10 cellular contexts compared by ENCODE assay signal in the genomic region with DNA sequence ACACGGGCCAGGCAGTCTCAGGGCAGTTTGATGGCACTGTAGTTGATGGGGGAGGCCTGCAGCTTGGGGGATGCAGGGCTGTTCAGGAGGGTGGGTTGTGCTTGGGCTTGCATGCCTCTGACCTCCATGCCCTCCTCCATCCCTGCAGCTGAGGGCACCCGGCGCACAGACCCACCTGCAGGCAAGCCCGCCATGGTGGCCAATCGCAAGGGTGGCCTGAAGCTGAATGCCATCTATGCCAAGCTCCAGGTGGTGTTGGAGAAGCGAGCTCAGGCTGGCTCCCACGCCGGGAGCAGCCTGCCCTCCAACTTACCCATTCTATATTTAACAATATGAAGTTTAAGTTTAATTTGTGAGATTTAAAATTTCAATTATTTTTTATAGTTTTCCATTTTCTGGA.
"Had no signal": no experiment of that assay in that cellular context is flagged by ENCODE, and none has a peak within 500 bp of the region (broad histone marks: within the 10 kb centered on the region; RNA-seq: fewer than 3 reads in every experiment).

No MANE protein-coding gene starts in this region.

- H3K4me1 ChIP-seq: HAP-1 had no signal

- H2AFZ ChIP-seq: GM23248 had no signal

- H3K4me2 ChIP-seq: GM23338 had no signal

- H3K9me3 ChIP-seq: HAP-1 had no signal

- H3K27ac ChIP-seq: GM23248 had no signal

- H3K36me3 ChIP-seq: HAP-1 had no signal

- FAIRE-seq: H1, H54 had no signal

- H3K9ac ChIP-seq: GM23248 had no signal

- DNase-seq: GM23248, GOT3, H7, H9, HCEC 1CT, HFFc6 had no signal

- H3K4me3 ChIP-seq: GM23248, GM23338, HAP-1 had no signal
